Comparison of ENCODE assay signal across 2 cellular contexts in genomic region chr9:136658849-136659535, GRCh38.
TF ChIP-seq lines count a peak whose summit lies in the region.

No MANE protein-coding gene starts in this region.

TF ChIP-seq in GM12878, 131 proteins besides CTCF, POLR2A, EP300 and RAD21:
- TF ChIP-seq SUZ12 (IDR thresholded peaks at IDR 0.05; ENCODE audit: unreplicated experiment) (peak; percentile 79), CHD1 (IDR thresholded peaks at IDR 0.05; ENCODE audit: low read depth, low read length) (no peak), NKRF (conservative IDR thresholded peaks at IDR 0.05) (no peak)
TF ChIP-seq in GM12878: peak in this region for 1.

TF ChIP-seq in WTC11, 78 proteins besides CTCF, POLR2A, EP300 and RAD21:
- TF ChIP-seq ZNF423 (CRISPR knock-in tag; IDR thresholded peaks at IDR 0.05) (no peak), CREB1 (CRISPR knock-in tag; IDR thresholded peaks at IDR 0.05) (no peak), TCF7 (CRISPR knock-in tag; IDR thresholded peaks at IDR 0.05; ENCODE audit: low read depth) (no peak), CBFB (CRISPR knock-in tag; IDR thresholded peaks at IDR 0.05; ENCODE audit: low read depth) (no peak), USF1 (CRISPR knock-in tag; IDR thresholded peaks at IDR 0.05) (no peak), ZNF416 (CRISPR knock-in tag; IDR thresholded peaks at IDR 0.05) (no peak), E2F5 (CRISPR knock-in tag; IDR thresholded peaks at IDR 0.05) (no peak), FOXJ3 (CRISPR knock-in tag; IDR thresholded peaks at IDR 0.05; ENCODE audit: borderline replicate concordance) (no peak), MXD4 (CRISPR knock-in tag; IDR thresholded peaks at IDR 0.05; ENCODE audit: borderline replicate concordance) (no peak), HMGXB4 (CRISPR knock-in tag; IDR thresholded peaks at IDR 0.05) (no peak), ATF3 (CRISPR knock-in tag; conservative IDR thresholded peaks at IDR 0.05) (no peak), GABPB1 (CRISPR knock-in tag; IDR thresholded peaks at IDR 0.05) (no peak), OVOL2 (CRISPR knock-in tag; IDR thresholded peaks at IDR 0.05; ENCODE audit: borderline replicate concordance) (no peak), ZNF138 (CRISPR knock-in tag; conservative IDR thresholded peaks at IDR 0.05) (no peak), JAZF1 (CRISPR knock-in tag; IDR thresholded peaks at IDR 0.05) (no peak), NR1H2 (CRISPR knock-in tag; IDR thresholded peaks at IDR 0.05) (no peak), TP53 (CRISPR knock-in tag; IDR thresholded peaks at IDR 0.05) (no peak)
